10 cellular contexts compared by ENCODE assay signal in the genomic region with DNA sequence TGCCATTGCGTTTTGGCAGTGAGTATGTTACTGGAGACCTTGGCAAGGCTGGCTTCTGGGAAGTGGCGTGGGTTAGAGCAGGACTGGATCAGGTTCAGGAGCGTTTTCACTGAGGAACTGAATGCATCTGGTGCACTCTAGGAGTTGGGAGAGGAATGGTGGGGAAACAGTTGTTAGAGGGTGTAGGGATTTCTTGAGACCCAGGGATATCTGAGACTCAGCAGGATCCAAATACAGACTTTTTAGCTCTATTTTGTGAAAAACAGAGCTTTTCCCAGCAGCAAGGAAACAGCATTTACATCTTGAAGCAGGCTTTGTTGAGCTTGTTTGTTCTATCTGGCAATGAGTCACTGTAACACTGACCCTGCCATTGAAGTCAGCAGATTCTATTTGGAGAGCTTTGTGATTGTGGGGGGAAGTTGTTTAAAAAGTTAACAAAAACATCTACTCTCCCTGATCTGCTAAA. TPM values are rescaled to one million over a fixed set of nuclear protein-coding genes. Genes with fewer than 3 reads are reported as not detected.
A peak's percentile ranks its signal among the peaks of the same experiment; 100 is the strongest.
DNase-seq lines count a peak whose midpoint lies in the region; ATAC-seq and TF ChIP-seq lines count a peak whose summit lies in the region.
"Had no signal": no experiment of that assay in that cellular context is flagged by ENCODE, and none has a peak within 500 bp of the region (broad histone marks: within the 10 kb centered on the region; RNA-seq: fewer than 3 reads in every experiment).

No MANE protein-coding gene starts in this region.

- peak overlapping the region; percentile 5; the same call in 1 of the 2 replicates for H3K4me2 ChIP-seq in GM23338

- TF ChIP-seq CTCF in GM23338 (conservative IDR thresholded peaks at IDR 0.05; ENCODE audit: low read depth in 2 of 2) (no peak), body of pancreas (IDR thresholded peaks at IDR 0.05) (no peak)

- peak overlapping the region; percentile 86 for H3K27ac Mint-ChIP-seq in GM23338
- H3K27ac Mint-ChIP-seq: activated CD4-positive, alpha-beta T cell treated with anti-CD3 and anti-CD28 coated beads for 36 hours; naive thymus-derived CD8-positive, alpha-beta T cell had no signal

- no peak overlapping the region for H3K4me3 Mint-ChIP-seq in GM23338
- H3K4me3 Mint-ChIP-seq: activated CD4-positive, alpha-beta T cell treated with anti-CD3 and anti-CD28 coated beads for 36 hours; naive thymus-derived CD8-positive, alpha-beta T cell had no signal

- H3K36me3 ChIP-seq in GM23338 (ENCODE audit: insufficient read depth) (no peaks in the 10 kb centered on the region), body of pancreas (replicated peaks in 1 of 2; ENCODE audit: insufficient read depth in 1 of 2, low read depth in 2 of 2) (no peaks in the 10 kb centered on the region), iPS DF 6.9 (ENCODE audit: control insufficient read depth, insufficient read depth, low read length) (no peaks in the 10 kb centered on the region)

- 32 to 39% methylated on average over 3 of the region's 3 CpGs for WGBS in body of pancreas, 2 donors
- no CpG with 5 or more reads among the region's 3 CpGs for WGBS in iPS DF 6.9 (ENCODE audit: insufficient coverage, insufficient read length)

- peak in 2 of 3 donors; percentile 54 to 59 for TF ChIP-seq POLR2A in body of pancreas (IDR thresholded peaks at IDR 0.05)

- peaks cover 29% of the 10 kb centered on the region for H3K4me1 Mint-ChIP-seq in GM23338
- H3K4me1 Mint-ChIP-seq: activated CD4-positive, alpha-beta T cell treated with anti-CD3 and anti-CD28 coated beads for 36 hours; naive thymus-derived CD8-positive, alpha-beta T cell had no signal

- H3K4me1 ChIP-seq in GM23338 (ENCODE audit: insufficient read depth), result peaks cover 27% of the 10 kb centered on the region
- peaks cover 30% of the 10 kb centered on the region for H3K4me1 ChIP-seq in body of pancreas
- H3K4me1 ChIP-seq in iPS DF 6.9 (ENCODE audit: control insufficient read depth, insufficient read depth, low read length), result peaks cover 4% of the 10 kb centered on the region; the same call in 1 of the 2 replicates

- intact Hi-C loops in body of pancreas (cut with DNase I), result no loop called here
- intact Hi-C loops in sciatic nerve (cut with DNase I), result no loop called here

- H3K79me2 ChIP-seq in GM23338 (replicated peaks; ENCODE audit: insufficient read depth), result no peaks in the 10 kb centered on the region

- no peaks in the 10 kb centered on the region for H3K9me2 ChIP-seq in GM23338 (ENCODE audit: insufficient read depth)

- H3K27me3 ChIP-seq in GM23338 (ENCODE audit: insufficient read depth) (no peaks in the 10 kb centered on the region), body of pancreas (no peaks in the 10 kb centered on the region), iPS DF 6.9 (ENCODE audit: control insufficient read depth, insufficient read depth, low read length) (no peaks in the 10 kb centered on the region)

- peak; percentile 29 for DNase-seq in GM23338 (ENCODE audit: low spot score)
- peak; percentile 76 to 89 (median 83) for DNase-seq in body of pancreas
- peak; percentile 7 for DNase-seq in iPS DF 6.9 (ENCODE audit: low read depth, low spot score)
- no peak for DNase-seq in sciatic nerve (ENCODE audit: low spot score)
- DNase-seq in NCI-H226, result no peak
- DNase-seq in NCI-H1436 (lab: John Stamatoyannopoulos, UW), result no peak
- no peak for DNase-seq in activated T-cell treated with anti-CD3 and anti-CD28 coated beads, Interleukin-2, amount 50 U/mL, for 1 hour
- DNase-seq: activated CD4-positive, alpha-beta T cell treated with anti-CD3 and anti-CD28 coated beads for 36 hours; naive thymus-derived CD8-positive, alpha-beta T cell had no signal

- no peaks in the 10 kb centered on the region for H3F3A ChIP-seq in GM23338 (replicated peaks; ENCODE audit: low read depth)

- H3K36me3 Mint-ChIP-seq in GM23338 (ENCODE audit: low read depth), result no peaks in the 10 kb centered on the region
- H3K36me3 Mint-ChIP-seq: naive thymus-derived CD8-positive, alpha-beta T cell had no signal

- H3K27me3 Mint-ChIP-seq in GM23338 (ENCODE audit: insufficient read depth, low read depth, poor library complexity), result peaks cover 4% of the 10 kb centered on the region

- H2AFZ ChIP-seq in GM23338, result peak overlapping the region; percentile 43; the same call in 1 of the 2 replicates

- ATAC-seq in GM23338, result peak; percentile 93
- peak; percentile 95 for ATAC-seq in body of pancreas
- ATAC-seq in sciatic nerve, result peak; percentile 82
- no peak for ATAC-seq in GM18861 (IDR thresholded peaks at IDR 0.05; ENCODE audit: unreplicated experiment)
- ATAC-seq: activated CD4-positive, alpha-beta T cell treated with anti-CD3 and anti-CD28 coated beads for 36 hours; naive thymus-derived CD8-positive, alpha-beta T cell had no signal

- no peaks in the 10 kb centered on the region for H4K20me1 ChIP-seq in GM23338 (replicated peaks; ENCODE audit: insufficient read depth)

- H3K9me3 ChIP-seq in body of pancreas (no peaks in the 10 kb centered on the region), iPS DF 6.9 (ENCODE audit: control insufficient read depth, insufficient read depth, low read length) (no peaks in the 10 kb centered on the region)

- peak overlapping the region; percentile 52; the same call in 1 of the 2 replicates for H3K27ac ChIP-seq in GM23338 (ENCODE audit: low read depth)
- H3K27ac ChIP-seq in body of pancreas, result peak overlapping the region; percentile 83 to 94 (median 89)
- no peak overlapping the region for H3K27ac ChIP-seq in iPS DF 6.9 (ENCODE audit: low read length)

- H3K4me3 ChIP-seq in GM23338, result no peak overlapping the region
- no peak overlapping the region for H3K4me3 ChIP-seq in body of pancreas
- no peak overlapping the region for H3K4me3 ChIP-seq in iPS DF 6.9 (ENCODE audit: low read length)

- H3K9me3 Mint-ChIP-seq in GM23338, result no peaks in the 10 kb centered on the region
- H3K9me3 Mint-ChIP-seq: naive thymus-derived CD8-positive, alpha-beta T cell had no signal

TF ChIP-seq in GM23338, 12 proteins besides CTCF, POLR2A, EP300 and RAD21:
- TF ChIP-seq CREB1 (CRISPR knock-in tag; IDR thresholded peaks at IDR 0.05; ENCODE audit: low read depth), result no peak
- TF ChIP-seq, protein P1, sequence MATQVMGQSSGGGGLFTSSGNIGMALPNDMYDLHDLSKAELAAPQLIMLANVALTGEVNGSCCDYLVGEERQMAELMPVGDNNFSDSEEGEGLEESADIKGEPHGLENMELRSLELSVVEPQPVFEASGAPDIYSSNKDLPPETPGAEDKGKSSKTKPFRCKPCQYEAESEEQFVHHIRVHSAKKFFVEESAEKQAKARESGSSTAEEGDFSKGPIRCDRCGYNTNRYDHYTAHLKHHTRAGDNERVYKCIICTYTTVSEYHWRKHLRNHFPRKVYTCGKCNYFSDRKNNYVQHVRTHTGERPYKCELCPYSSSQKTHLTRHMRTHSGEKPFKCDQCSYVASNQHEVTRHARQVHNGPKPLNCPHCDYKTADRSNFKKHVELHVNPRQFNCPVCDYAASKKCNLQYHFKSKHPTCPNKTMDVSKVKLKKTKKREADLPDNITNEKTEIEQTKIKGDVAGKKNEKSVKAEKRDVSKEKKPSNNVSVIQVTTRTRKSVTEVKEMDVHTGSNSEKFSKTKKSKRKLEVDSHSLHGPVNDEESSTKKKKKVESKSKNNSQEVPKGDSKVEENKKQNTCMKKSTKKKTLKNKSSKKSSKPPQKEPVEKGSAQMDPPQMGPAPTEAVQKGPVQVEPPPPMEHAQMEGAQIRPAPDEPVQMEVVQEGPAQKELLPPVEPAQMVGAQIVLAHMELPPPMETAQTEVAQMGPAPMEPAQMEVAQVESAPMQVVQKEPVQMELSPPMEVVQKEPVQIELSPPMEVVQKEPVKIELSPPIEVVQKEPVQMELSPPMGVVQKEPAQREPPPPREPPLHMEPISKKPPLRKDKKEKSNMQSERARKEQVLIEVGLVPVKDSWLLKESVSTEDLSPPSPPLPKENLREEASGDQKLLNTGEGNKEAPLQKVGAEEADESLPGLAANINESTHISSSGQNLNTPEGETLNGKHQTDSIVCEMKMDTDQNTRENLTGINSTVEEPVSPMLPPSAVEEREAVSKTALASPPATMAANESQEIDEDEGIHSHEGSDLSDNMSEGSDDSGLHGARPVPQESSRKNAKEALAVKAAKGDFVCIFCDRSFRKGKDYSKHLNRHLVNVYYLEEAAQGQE (IDR thresholded peaks at IDR 0.05; ENCODE audit: unreplicated experiment), result no peak
- no peak for TF ChIP-seq ETS1 (IDR thresholded peaks at IDR 0.05)

RNA-seq across cellular contexts. Expression of gene NRIP1, which starts 56.9 kb away (rescaled TPM):
- total RNA-seq in GM23338 (2014; rRNA removed; shearing (Covaris generic)), result 8.9 and 9.0 TPM in 2 replicates
- 2.3 and 3.0 TPM in 2 replicates for polyA plus RNA-seq in GM23338 (2016; fragmentation: Nextera tagmentation; extraction: Ambion mirVana)
- total RNA-seq in body of pancreas (10 to 100 TPM; 18.5 to 27.8 TPM), sciatic nerve (59.6 TPM)

Comparison
In these comparisons a context has a peak if more than half of its experiments do, and no peak if none do; other contexts are left out.
1. DNase-seq: peak in GM23338 (single experiment), body of pancreas (4 of 4) and iPS DF 6.9 (single experiment); none in sciatic nerve (single experiment), NCI-H226 (single experiment), NCI-H1436 (single experiment) and activated T-cell treated with anti-CD3 and anti-CD28 coated beads, Interleukin-2, amount 50 U/mL, for 1 hour (single experiment).